Comparison of ENCODE assay signal across 23 cellular contexts in genomic region chr2:109302319-109302718, GRCh38.
DNase-seq lines count a peak whose midpoint lies in the region; ATAC-seq, FAIRE-seq and TF ChIP-seq lines count a peak whose summit lies in the region.
"Had no signal": no experiment of that assay in that cellular context is flagged by ENCODE, and none has a peak within 500 bp of the region (broad histone marks: within the 10 kb centered on the region; RNA-seq: fewer than 3 reads in every experiment).

No MANE protein-coding gene starts in this region.

- peaks cover 76% of the 10 kb centered on the region for H4K20me1 ChIP-seq in BLaER1

- H3K4me3 ChIP-seq in BLaER1 (no peak overlapping the region), psoas muscle (no peak overlapping the region)
- H3K4me3 ChIP-seq: A549 had no signal

- H3K9me3 Mint-ChIP-seq in chondrocyte (ENCODE audit: low read depth), result no peaks in the 10 kb centered on the region
- no peaks in the 10 kb centered on the region for H3K9me3 Mint-ChIP-seq in natural killer cell treated with Interleukin-12 subunit alpha and Interleukin-12 subunit beta and Interleukin-15 and Interleukin-18, amount 100 ng/mL, for 72 hours
- H3K9me3 Mint-ChIP-seq: CD8-positive, alpha-beta T cell; H9 had no signal

- H3K27me3 Mint-ChIP-seq in chondrocyte (ENCODE audit: low read depth), result no peaks in the 10 kb centered on the region
- H3K27me3 Mint-ChIP-seq in natural killer cell treated with Interleukin-12 subunit alpha and Interleukin-12 subunit beta and Interleukin-15 and Interleukin-18, amount 100 ng/mL, for 72 hours, result no peaks in the 10 kb centered on the region

- H3K4me1 Mint-ChIP-seq in chondrocyte (ENCODE audit: low read depth), result peaks cover 24% of the 10 kb centered on the region
- no peaks in the 10 kb centered on the region for H3K4me1 Mint-ChIP-seq in natural killer cell treated with Interleukin-12 subunit alpha and Interleukin-12 subunit beta and Interleukin-15 and Interleukin-18, amount 100 ng/mL, for 72 hours (ENCODE audit: low read depth in 2 of 2)

- peak overlapping the region; percentile 66 for H3K27ac Mint-ChIP-seq in chondrocyte (ENCODE audit: unreplicated experiment)
- no peak overlapping the region for H3K27ac Mint-ChIP-seq in natural killer cell treated with Interleukin-12 subunit alpha and Interleukin-12 subunit beta and Interleukin-15 and Interleukin-18, amount 100 ng/mL, for 72 hours
- H3K27ac Mint-ChIP-seq: CD4-positive, CD25-positive, alpha-beta regulatory T cell; CD8-positive, alpha-beta T cell; H9 had no signal

- no peaks in the 10 kb centered on the region for H3K27me3 ChIP-seq in BLaER1
- no peaks in the 10 kb centered on the region for H3K27me3 ChIP-seq in psoas muscle (ENCODE audit: insufficient read depth in 3 of 3, low read length in 2 of 3)
- H3K27me3 ChIP-seq: BE2C had no signal

- H3K4me1 ChIP-seq in BLaER1 (peaks cover 90% of the 10 kb centered on the region), psoas muscle (peaks cover 10% of the 10 kb centered on the region)
- H3K4me1 ChIP-seq: A549, BE2C, Caco-2 had no signal

- 39 to 54% (median 43%) methylated on average over 6 of the region's 6 CpGs for WGBS in psoas muscle, 3 donors

- no peak overlapping the region for H3K9ac ChIP-seq in BLaER1

- no peak overlapping the region for H3K4me3 Mint-ChIP-seq in chondrocyte (ENCODE audit: unreplicated experiment)
- no peak overlapping the region for H3K4me3 Mint-ChIP-seq in natural killer cell treated with Interleukin-12 subunit alpha and Interleukin-12 subunit beta and Interleukin-15 and Interleukin-18, amount 100 ng/mL, for 72 hours
- H3K4me3 Mint-ChIP-seq: CD4-positive, CD25-positive, alpha-beta regulatory T cell; CD8-positive, alpha-beta T cell; H9 had no signal

- peak in 3 of 4 donors; percentile 34 to 63 (median 57) for ATAC-seq in psoas muscle
- ATAC-seq in natural killer cell treated with Interleukin-12 subunit alpha and Interleukin-12 subunit beta and Interleukin-15 and Interleukin-18, amount 100 ng/mL, for 72 hours, result no peak
- ATAC-seq: A549; CD8-positive, alpha-beta T cell; HCT116 had no signal

- H3K36me3 ChIP-seq in BLaER1, result no peaks in the 10 kb centered on the region
- H3K36me3 ChIP-seq in psoas muscle (ENCODE audit: insufficient read depth in 1 of 2, low read depth in 1 of 2), result no peaks in the 10 kb centered on the region
- H3K36me3 ChIP-seq: BE2C had no signal

- H3K9me3 ChIP-seq in BLaER1 (no peaks in the 10 kb centered on the region), psoas muscle (no peaks in the 10 kb centered on the region)
- H3K9me3 ChIP-seq: A549, BE2C, Caco-2 had no signal

- peak overlapping the region; percentile 78 for H3K4me2 ChIP-seq in BLaER1
- H3K4me2 ChIP-seq: A549 had no signal

- no peak for DNase-seq in chondrocyte (ENCODE audit: low spot score)
- DNase-seq in psoas muscle, result no peak
- DNase-seq in urothelium cell line (ENCODE audit: low spot score), result no peak
- DNase-seq in GOT3 (lab: John Stamatoyannopoulos, UW), result no peak
- DNase-seq in natural killer cell treated with Interleukin-12 subunit alpha and Interleukin-12 subunit beta and Interleukin-15 and Interleukin-18, amount 100 ng/mL, for 72 hours (ENCODE audit: low spot score), result no peak
- DNase-seq in NCI-H146 treated with DMSO at 0.1 percent for 48 hours (lab: John Stamatoyannopoulos, UW; ENCODE audit: unreplicated experiment), result no peak
- DNase-seq: 8988T; ACHN; AML-193; BE2C; Caco-2; CD4-positive, CD25-positive, alpha-beta regulatory T cell; CD8-positive, alpha-beta T cell; DMS153; DND-41; H9 had no signal

- H3K27ac ChIP-seq in BLaER1, result no peak overlapping the region
- no peak overlapping the region for H3K27ac ChIP-seq in psoas muscle
- H3K27ac ChIP-seq: A549, C4-2B had no signal

- FAIRE-seq in urothelium cell line (lab: Jason Lieb, UNC), result peak; percentile 75
- FAIRE-seq: A549, G401.6, GM12892, H1 had no signal

- TF ChIP-seq CTCF in chondrocyte (IDR thresholded peaks at IDR 0.05), result no peak
- no peak for TF ChIP-seq CTCF in psoas muscle (IDR thresholded peaks at IDR 0.05)

- intact Hi-C loops in psoas muscle (cut with DNase I), result no loop called here

- H3K36me3 Mint-ChIP-seq in chondrocyte (ENCODE audit: low read depth), result no peaks in the 10 kb centered on the region
- H3K36me3 Mint-ChIP-seq in natural killer cell treated with Interleukin-12 subunit alpha and Interleukin-12 subunit beta and Interleukin-15 and Interleukin-18, amount 100 ng/mL, for 72 hours, result no peaks in the 10 kb centered on the region
- H3K36me3 Mint-ChIP-seq: CD4-positive, CD25-positive, alpha-beta regulatory T cell; CD8-positive, alpha-beta T cell had no signal

Comparison
In these comparisons a context has a peak if more than half of its experiments do, and no peak if none do; other contexts are left out.
1. ATAC-seq: peak in psoas muscle (3 of 4); none in natural killer cell treated with Interleukin-12 subunit alpha and Interleukin-12 subunit beta and Interleukin-15 and Interleukin-18, amount 100 ng/mL, for 72 hours (0 of 2).